Comparison of ENCODE assay signal across 8 cellular contexts in the genomic region with DNA sequence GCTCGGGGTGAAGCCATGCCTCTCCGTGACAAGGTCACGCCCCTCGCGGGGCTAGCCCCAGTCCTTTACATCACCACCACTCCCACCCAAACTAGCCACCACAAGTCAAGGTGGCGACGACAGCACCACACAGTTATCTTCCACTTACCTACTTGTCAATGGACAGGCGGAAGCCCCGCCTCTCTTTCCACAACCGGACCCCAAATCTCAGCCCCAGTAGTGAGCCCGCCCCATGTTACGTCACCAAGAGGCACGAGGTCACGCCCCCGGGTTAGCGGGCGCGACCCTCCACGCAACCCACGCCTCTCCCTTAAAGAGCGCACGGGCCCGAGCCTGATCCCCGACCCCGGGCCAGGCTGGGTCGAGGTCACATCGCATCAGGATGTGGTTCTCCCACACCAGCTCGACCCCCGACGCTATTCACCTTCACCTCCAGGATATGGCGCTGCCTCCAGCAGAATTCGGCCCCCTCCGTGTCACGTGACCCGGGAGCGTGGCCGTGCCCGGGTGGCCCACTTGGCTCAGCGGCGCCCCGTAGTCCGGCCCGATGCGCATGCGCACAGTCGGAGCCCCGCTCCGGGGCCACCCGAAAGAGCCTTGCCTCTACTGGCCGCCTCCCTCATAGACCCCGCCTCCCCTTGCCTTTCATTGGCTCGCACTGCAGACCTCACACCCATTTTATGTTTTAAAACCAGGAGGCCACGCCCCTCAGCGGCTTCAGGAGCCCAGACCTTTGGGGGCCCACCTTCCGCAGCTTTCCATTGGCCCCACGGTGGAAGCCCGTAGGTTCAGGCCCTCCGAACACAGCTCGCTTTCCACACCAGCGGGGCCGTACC. TPM values are rescaled to one million over a fixed set of nuclear protein-coding genes. Genes with fewer than 3 reads are reported as not detected.
A peak's percentile ranks its signal among the peaks of the same experiment; 100 is the strongest.
DNase-seq lines count a peak whose midpoint lies in the region; ATAC-seq and TF ChIP-seq lines count a peak whose summit lies in the region.

No MANE protein-coding gene starts in this region.

- peak overlapping the region; percentile 94 for H3K4me3 Mint-ChIP-seq in T-helper 1 cell treated with Interleukin-12 subunit alpha and Interleukin-12 subunit beta and Interleukin-4 antibody, amounts not matched to agents 30 μg/mL and 1 μg/mL, for 36 hours

- peak overlapping the region; percentile 96 for H3K27ac Mint-ChIP-seq in T-helper 1 cell treated with Interleukin-12 subunit alpha and Interleukin-12 subunit beta and Interleukin-4 antibody, amounts not matched to agents 30 μg/mL and 1 μg/mL, for 36 hours

- peak overlapping the region; percentile 96 for H3K27ac ChIP-seq in left ventricle myocardium inferior (replicated peaks)
- peak overlapping the region; percentile 91 for H3K27ac ChIP-seq in upper lobe of right lung

- H3K36me3 Mint-ChIP-seq in T-helper 1 cell treated with Interleukin-12 subunit alpha and Interleukin-12 subunit beta and Interleukin-4 antibody, amounts not matched to agents 30 μg/mL and 1 μg/mL, for 36 hours (ENCODE audit: low read depth): peaks cover 19% of the 10 kb centered on the region

- H3K36me3 ChIP-seq in left ventricle myocardium inferior (peaks cover 30% of the 10 kb centered on the region), upper lobe of right lung (peaks cover 20% of the 10 kb centered on the region)

- H3K9me3 Mint-ChIP-seq in T-helper 1 cell treated with Interleukin-12 subunit alpha and Interleukin-12 subunit beta and Interleukin-4 antibody, amounts not matched to agents 30 μg/mL and 1 μg/mL, for 36 hours: no peaks in the 10 kb centered on the region

- DNase-seq in NCI-H1694 (lab: John Stamatoyannopoulos, UW): peak; percentile 97
- peak; percentile 70 to 98 (median 93) for DNase-seq in amygdala (lab: John Stamatoyannopoulos, UW)
- DNase-seq in left ventricle myocardium inferior: peak; percentile 99
- DNase-seq in posterior vena cava (ENCODE audit: low spot score): peak; percentile 100
- peak; percentile 99 for DNase-seq in upper lobe of right lung

- H3K4me1 Mint-ChIP-seq in T-helper 1 cell treated with Interleukin-12 subunit alpha and Interleukin-12 subunit beta and Interleukin-4 antibody, amounts not matched to agents 30 μg/mL and 1 μg/mL, for 36 hours (ENCODE audit: low read depth): peaks cover 28% of the 10 kb centered on the region

- H3K27me3 Mint-ChIP-seq in T-helper 1 cell treated with Interleukin-12 subunit alpha and Interleukin-12 subunit beta and Interleukin-4 antibody, amounts not matched to agents 30 μg/mL and 1 μg/mL, for 36 hours (ENCODE audit: low read depth): no peaks in the 10 kb centered on the region

- intact Hi-C loops in left ventricle myocardium inferior (cut with micrococcal nuclease): no loop called here
- intact Hi-C loops in posterior vena cava (cut with DNase I): no loop called here
- intact Hi-C loops in upper lobe of right lung (cut with DNase I): no loop called here

- H3K4me3 ChIP-seq in left ventricle myocardium inferior (peak overlapping the region; percentile 75), upper lobe of right lung (peak overlapping the region; percentile 85)

- ATAC-seq in GM18498 (IDR thresholded peaks at IDR 0.05; ENCODE audit: unreplicated experiment): peak; percentile 91
- ATAC-seq in HG02885 (IDR thresholded peaks at IDR 0.05; ENCODE audit: poor library complexity, unreplicated experiment): peak; percentile 91
- peak; percentile 96 for ATAC-seq in upper lobe of right lung

- H3K9me3 ChIP-seq in left ventricle myocardium inferior (replicated peaks) (no peaks in the 10 kb centered on the region), upper lobe of right lung (no peaks in the 10 kb centered on the region)

- H3K27me3 ChIP-seq in left ventricle myocardium inferior (ENCODE audit: low read depth): no peaks in the 10 kb centered on the region
- no peaks in the 10 kb centered on the region for H3K27me3 ChIP-seq in upper lobe of right lung

- TF ChIP-seq CTCF in left ventricle myocardium inferior (IDR thresholded peaks at IDR 0.05; ENCODE audit: borderline replicate concordance): no peak
- TF ChIP-seq CTCF in upper lobe of right lung (IDR thresholded peaks at IDR 0.05): peak; percentile 20

- peaks cover 31% of the 10 kb centered on the region for H3K4me1 ChIP-seq in left ventricle myocardium inferior
- peaks cover 10% of the 10 kb centered on the region for H3K4me1 ChIP-seq in upper lobe of right lung

RNA-seq across cellular contexts. Expression of gene SYDE1, which starts 18.2 kb away (rescaled TPM):
- 13.1 TPM for total RNA-seq in left ventricle myocardium inferior
- 10 to 100 TPM; 42.4 to 44.6 TPM for total RNA-seq in posterior vena cava
- total RNA-seq in upper lobe of right lung: 25.8 TPM

RNA-seq across cellular contexts. Expression of gene OR1I1, which starts 43.4 kb away (rescaled TPM):
- total RNA-seq in left ventricle myocardium inferior: not detected
- not detected for total RNA-seq in posterior vena cava
- not detected for total RNA-seq in upper lobe of right lung

Comparison
In these comparisons a context has a peak if more than half of its experiments do, and no peak if none do; other contexts are left out.
1. Peak in every context shown above with its lines: DNase-seq, ATAC-seq, H3K4me3 ChIP-seq and H3K27ac ChIP-seq.